Comparison of ENCODE assay signal across 17 cellular contexts in the genomic region with DNA sequence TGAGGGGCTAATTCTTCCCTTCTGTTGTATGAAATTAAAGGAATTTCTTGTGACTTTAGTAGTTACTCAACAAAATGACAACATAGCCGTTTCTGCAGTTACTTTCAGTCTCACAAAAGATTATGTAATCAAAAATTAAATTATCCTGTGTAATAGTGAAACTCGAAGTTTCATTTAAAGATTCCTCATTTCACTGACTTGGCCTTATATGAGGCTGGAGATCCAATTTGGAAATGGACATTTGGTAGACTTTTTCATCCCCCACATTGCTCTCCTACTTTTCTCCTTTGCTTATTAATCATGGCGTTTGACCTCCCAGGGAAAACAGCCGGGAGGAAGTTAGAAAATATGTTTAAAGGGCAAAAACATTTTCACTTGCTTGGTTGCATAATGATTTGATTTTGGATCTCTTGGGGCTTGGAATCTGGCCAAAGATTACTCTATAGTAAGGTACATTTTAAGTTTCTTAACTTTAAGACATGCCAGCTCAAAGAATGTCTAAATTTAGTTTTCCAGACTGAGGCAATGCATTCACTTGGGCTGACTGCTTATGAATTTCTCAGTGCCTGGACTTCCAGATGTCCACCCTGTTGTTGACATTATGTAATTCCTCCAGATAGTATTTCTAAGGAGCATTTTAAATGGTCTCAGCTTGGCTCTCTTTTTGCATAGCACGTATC.
DNase-seq lines count a peak whose midpoint lies in the region; ATAC-seq and TF ChIP-seq lines count a peak whose summit lies in the region.
"Had no signal": no experiment of that assay in that cellular context is flagged by ENCODE, and none has a peak within 500 bp of the region (broad histone marks: within the 10 kb centered on the region; RNA-seq: fewer than 3 reads in every experiment).

No MANE protein-coding gene starts in this region.

- H3K27ac ChIP-seq in CD8-positive, alpha-beta T cell (ENCODE audit: low read depth, low read length) = no peak overlapping the region
- H3K27ac ChIP-seq: SJSA1, testis had no signal

- ATAC-seq in sciatic nerve = peak; percentile 28
- ATAC-seq in CD8-positive, alpha-beta T cell = no peak
- ATAC-seq: WTC11 had no signal

- no peak overlapping the region for H3K4me3 Mint-ChIP-seq in CD8-positive, alpha-beta T cell
- no peak overlapping the region for H3K4me3 Mint-ChIP-seq in activated naive CD4-positive, alpha-beta T cell treated with anti-CD3 and anti-CD28 coated beads, Interleukin-2, amount 10 ng/mL, durations not matched to agents 7 days and 5 days
- H3K4me3 Mint-ChIP-seq: naive B cell, WTC11 had no signal

- CTCF ChIA-PET in CD8-positive, alpha-beta T cell (lab: Charles Lee) = no interaction called here
- CTCF ChIA-PET in activated naive CD4-positive, alpha-beta T cell treated with anti-CD3 and anti-CD28 coated beads, Interleukin-2, amount 10 ng/mL, durations not matched to agents 7 days and 5 days (lab: Charles Lee) = no interaction called here

- H3K4me1 ChIP-seq in CD8-positive, alpha-beta T cell (ENCODE audit: insufficient read depth, low read length) = no peaks in the 10 kb centered on the region
- H3K4me1 ChIP-seq: testis had no signal

- no peak overlapping the region for H3K27ac Mint-ChIP-seq in CD8-positive, alpha-beta T cell
- no peak overlapping the region for H3K27ac Mint-ChIP-seq in activated naive CD4-positive, alpha-beta T cell treated with anti-CD3 and anti-CD28 coated beads, Interleukin-2, amount 10 ng/mL, durations not matched to agents 7 days and 5 days
- H3K27ac Mint-ChIP-seq: WTC11 had no signal

- H3K9me3 ChIP-seq in CD8-positive, alpha-beta T cell (ENCODE audit: low read length) = no peaks in the 10 kb centered on the region
- H3K9me3 ChIP-seq: SJSA1, testis had no signal

- TF ChIP-seq POLR2A in erythroblast (IDR thresholded peaks at IDR 0.05; ENCODE audit: low read length) = no peak

- H3K36me3 ChIP-seq in CD8-positive, alpha-beta T cell (ENCODE audit: insufficient read depth, low read length) = no peaks in the 10 kb centered on the region
- H3K36me3 ChIP-seq: SJSA1 had no signal

- DNase-seq in LHCN-M2 (ENCODE audit: low read depth) (peak; percentile 1), SKM-1 (lab: John Stamatoyannopoulos, UW; ENCODE audit: unreplicated experiment) (peak; percentile 7), fibroblast of the aortic adventitia (ENCODE audit: low read depth) (peak; percentile 25), sciatic nerve (ENCODE audit: low spot score) (no peak), NCI-H2107 (lab: John Stamatoyannopoulos, UW) (no peak), erythroblast (lab: John Stamatoyannopoulos, UW) (no peak)
- DNase-seq in CD8-positive, alpha-beta T cell = no peak
- no peak for DNase-seq in activated naive CD4-positive, alpha-beta T cell treated with anti-CD3 and anti-CD28 coated beads, Interleukin-2, amount 10 ng/mL, durations not matched to agents 7 days and 5 days
- DNase-seq: activated naive CD4-positive, alpha-beta T cell treated with anti-CD3 and anti-CD28 coated beads, Interleukin-2, amount 50 U/mL, for 16 hours; COR-L47; dermis blood vessel endothelial cell; naive B cell; NCI-H187; NCI-H82; testis had no signal

- no peak for TF ChIP-seq CTCF in fibroblast of the aortic adventitia (IDR thresholded peaks at IDR 0.05; ENCODE audit: insufficient read depth, low read length)
- no peak for TF ChIP-seq CTCF in CD8-positive, alpha-beta T cell (IDR thresholded peaks at IDR 0.05)

- H3K27me3 Mint-ChIP-seq in CD8-positive, alpha-beta T cell (ENCODE audit: low read depth) = no peaks in the 10 kb centered on the region
- no peaks in the 10 kb centered on the region for H3K27me3 Mint-ChIP-seq in activated naive CD4-positive, alpha-beta T cell treated with anti-CD3 and anti-CD28 coated beads, Interleukin-2, amount 10 ng/mL, durations not matched to agents 7 days and 5 days
- H3K27me3 Mint-ChIP-seq: naive B cell had no signal

- no peaks in the 10 kb centered on the region for H3K4me1 Mint-ChIP-seq in CD8-positive, alpha-beta T cell (ENCODE audit: low read depth)
- no peaks in the 10 kb centered on the region for H3K4me1 Mint-ChIP-seq in activated naive CD4-positive, alpha-beta T cell treated with anti-CD3 and anti-CD28 coated beads, Interleukin-2, amount 10 ng/mL, durations not matched to agents 7 days and 5 days
- H3K4me1 Mint-ChIP-seq: naive B cell had no signal

- no peak overlapping the region for H3K4me3 ChIP-seq in fibroblast of the aortic adventitia (ENCODE audit: low read depth, low read length)
- no peak overlapping the region for H3K4me3 ChIP-seq in CD8-positive, alpha-beta T cell (ENCODE audit: low read depth, low read length)
- H3K4me3 ChIP-seq: SJSA1, testis had no signal

- intact Hi-C loops in sciatic nerve (cut with DNase I) = no loop called here
- intact Hi-C loops in CD8-positive, alpha-beta T cell (cut with DNase I, micrococcal nuclease) = no loop called here

- H3K36me3 Mint-ChIP-seq in CD8-positive, alpha-beta T cell = no peaks in the 10 kb centered on the region
- H3K36me3 Mint-ChIP-seq in activated naive CD4-positive, alpha-beta T cell treated with anti-CD3 and anti-CD28 coated beads, Interleukin-2, amount 10 ng/mL, durations not matched to agents 7 days and 5 days = no peaks in the 10 kb centered on the region
- H3K36me3 Mint-ChIP-seq: naive B cell, WTC11 had no signal

- no peaks in the 10 kb centered on the region for H3K27me3 ChIP-seq in CD8-positive, alpha-beta T cell (ENCODE audit: insufficient read depth, low read length)
- H3K27me3 ChIP-seq: SJSA1, testis had no signal

- H3K9me3 Mint-ChIP-seq in CD8-positive, alpha-beta T cell = peaks cover 3% of the 10 kb centered on the region
- no peaks in the 10 kb centered on the region for H3K9me3 Mint-ChIP-seq in activated naive CD4-positive, alpha-beta T cell treated with anti-CD3 and anti-CD28 coated beads, Interleukin-2, amount 10 ng/mL, durations not matched to agents 7 days and 5 days
- H3K9me3 Mint-ChIP-seq: WTC11 had no signal

- POLR2A ChIA-PET in CD8-positive, alpha-beta T cell (lab: Charles Lee) = no interaction called here

Comparison
In these comparisons a context has a peak if more than half of its experiments do, and no peak if none do; other contexts are left out.
1. DNase-seq: peak in LHCN-M2 (single experiment), SKM-1 (single experiment) and fibroblast of the aortic adventitia (single experiment); none in sciatic nerve (single experiment), NCI-H2107 (single experiment), CD8-positive, alpha-beta T cell (0 of 7), erythroblast (0 of 2) and activated naive CD4-positive, alpha-beta T cell treated with anti-CD3 and anti-CD28 coated beads, Interleukin-2, amount 10 ng/mL, durations not matched to agents 7 days and 5 days (single experiment).